In genomic region chr17:40015005-40015997, GRCh38 we compare ENCODE assay signal across 11 cellular contexts. TPM values are rescaled to one million over a fixed set of nuclear protein-coding genes. Genes with fewer than 3 reads are reported as not detected.
DNase-seq lines count a peak whose midpoint lies in the region; ATAC-seq, FAIRE-seq and TF ChIP-seq lines count a peak whose summit lies in the region.
"Had no signal": no experiment of that assay in that cellular context is flagged by ENCODE, and none has a peak within 500 bp of the region (broad histone marks: within the 10 kb centered on the region; RNA-seq: fewer than 3 reads in every experiment).

Gene CSF3 (plus strand): TSS chr17:40015440. CDS start chr17:40015475, 35 bp downstream.

- DNase-seq in heart right ventricle (no peak), Right ventricle myocardium inferior (ENCODE audit: missing footprints) (no peak), GM12878 (ENCODE audit: low read depth, low spot score) (no peak), left colon (peak; percentile 74 to 78), uterus (peak; percentile 71 to 76), endothelial cell (ENCODE audit: low spot score) (no peak), HTR-8/SVneo (ENCODE audit: insufficient read length, low spot score) (no peak), H54 (ENCODE audit: insufficient read length, low spot score) (no peak)
- DNase-seq: NCI-H526 treated with DMSO at 0.1 percent for 48 hours had no signal

- no TSS peak for BruUV-seq in GM12878 (replicated peaks; lab: Mats Ljungman, UMichigan)

- no peak for TF ChIP-seq RAD21 in GM12878 (IDR thresholded peaks at IDR 0.05; ENCODE audit: insufficient read depth, low read depth, low read length)

- H3K27ac Mint-ChIP-seq in endothelial cell (ENCODE audit: unreplicated experiment), result no peak within 1 kb of the TSS

- no peak within 1 kb of the TSS for H3K4me3 Mint-ChIP-seq in endothelial cell (ENCODE audit: unreplicated experiment)

- H3K36me3 Mint-ChIP-seq in endothelial cell (ENCODE audit: low read depth, unreplicated experiment), result peaks cover 13% of the 10 kb centered on the region

- H3K9me3 ChIP-seq in heart right ventricle, result no peaks in the 10 kb centered on the region
- H3K9me3 ChIP-seq in GM12878 (replicated peaks; ENCODE audit: control insufficient read depth, insufficient read depth, low read length), result no peaks in the 10 kb centered on the region
- no peaks in the 10 kb centered on the region for H3K9me3 ChIP-seq in uterus

- peak within 1 kb of the TSS in 1 of 10 donors; percentile 7 for H3K4me3 ChIP-seq in heart right ventricle
- no peak within 1 kb of the TSS for H3K4me3 ChIP-seq in GM12878
- no peak within 1 kb of the TSS for H3K4me3 ChIP-seq in uterus

- RAD21 ChIA-PET in GM12878 (lab: Charles Lee; ENCODE audit: unreplicated experiment), result interaction anchor here (0.7 to 5.4 kb wide), 8 partner anchors 59 to 153 kb away, joined by 3 to 52 read pairs (median 4); partner anchors contain the start of gene NR1D1

- no peaks in the 10 kb centered on the region for H4K20me1 ChIP-seq in GM12878 (ENCODE audit: control insufficient read depth, insufficient read depth)

- no peak within 1 kb of the TSS; the same call in 1 of the 2 replicates for H3K9ac ChIP-seq in GM12878 (ENCODE audit: control insufficient read depth, insufficient read depth, low read length)
- H3K9ac ChIP-seq: KMS-11, parathyroid adenoma had no signal

- H3K4me2 ChIP-seq in GM12878 (ENCODE audit: control insufficient read depth, insufficient read depth), result 0 out of 2 replicates have a peak within 1 kb of the TSS, but pooled peaks have one; percentile 10
- H3K4me2 ChIP-seq: KMS-11 had no signal

- SMC1A ChIA-PET in GM12878 (lab: Charles Lee; ENCODE audit: uncharacterized antibody, unreplicated experiment), result interaction anchor here (0.6 to 5.1 kb wide), 8 partner anchors 12 to 279 kb away, joined by 3 to 50 read pairs (median 4); no protein-coding TSS in a partner anchor

- H3K27ac ChIP-seq in heart right ventricle, result peak within 1 kb of the TSS in 8 of 10 donors; percentile 34 to 63 (median 47)
- H3K27ac ChIP-seq in GM12878 (ENCODE audit: control insufficient read depth, insufficient read depth), result no peak within 1 kb of the TSS
- peak within 1 kb of the TSS; percentile 82 to 86 for H3K27ac ChIP-seq in uterus
- H3K27ac ChIP-seq: KMS-11, parathyroid adenoma had no signal

- H3K4me1 ChIP-seq in heart right ventricle (peaks cover 8 to 59% (median 51%) of the 10 kb centered on the region in 9 donors), GM12878 (ENCODE audit: control insufficient read depth, insufficient read depth, low read length) (peaks cover 8% of the 10 kb centered on the region), uterus (peaks cover 5 to 34% of the 10 kb centered on the region in 2 donors)
- H3K4me1 ChIP-seq: parathyroid adenoma had no signal

- peaks cover 4% of the 10 kb centered on the region for H3K4me1 Mint-ChIP-seq in endothelial cell (ENCODE audit: unreplicated experiment)

- intact Hi-C loops in heart right ventricle (cut with DNase I) (loop anchor here in 8 of 10 donors (5.0 to 10.0 kb wide), 6 partner anchors 150 to 280 kb away; partner anchors contain the start of gene CDC6 (in 1 of the 8)), Right ventricle myocardium inferior (cut with DNase I) (no loop called here), GM12878 (cut with micrococcal nuclease; ENCODE audit: unreplicated experiment) (no loop called here), left colon (cut with DNase I, micrococcal nuclease) (loop anchor here in 1 of 2 donors (10.0 kb wide), 1 partner anchor 150 kb away; no protein-coding TSS in a partner anchor), uterus (cut with DNase I; ENCODE audit: low total_unique reads) (loop anchor here (10.0 kb wide), 2 partner anchors 60 to 150 kb away; no protein-coding TSS in a partner anchor)

- H3K36me3 ChIP-seq in heart right ventricle (peaks cover 0 to 13% (median 8%) of the 10 kb centered on the region in 9 donors), GM12878 (ENCODE audit: control insufficient read depth in 2 of 2, insufficient read depth in 2 of 2, low read length in 1 of 2) (peaks cover 4 to 6% of the 10 kb centered on the region in 2 experiments; a peak in 2 of 4 replicates), uterus (no peaks in the 10 kb centered on the region)

- H3K27me3 ChIP-seq in heart right ventricle (peaks cover 0 to 5% (median 0%) of the 10 kb centered on the region in 7 donors), GM12878 (replicated peaks in 1 of 2; ENCODE audit: control insufficient read depth in 2 of 2, insufficient read depth in 2 of 2, low read length in 1 of 2) (no peaks in the 10 kb centered on the region), uterus (no peaks in the 10 kb centered on the region)

- CTCF ChIA-PET in GM12878 (lab: Yijun Ruan, JAX), result interaction anchor here (0.5 to 5.9 kb wide), 21 partner anchors 8 to 276 kb away, joined by 3 to 58 read pairs (median 4); partner anchors contain the start of gene PSMD3

- 64 to 69% methylated on average over 20 of the region's 20 CpGs for WGBS in heart right ventricle, 2 donors
- 51% methylated on average over 20 of the region's 20 CpGs for WGBS in GM12878 (ENCODE audit: insufficient coverage, insufficient replicate concordance, low lambda C conversion rate, missing lambda C conversion rate)

- no peaks in the 10 kb centered on the region for H3K79me2 ChIP-seq in GM12878 (ENCODE audit: control insufficient read depth, insufficient read depth, low read length)
- H3K79me2 ChIP-seq: parathyroid adenoma had no signal

- no peak for TF ChIP-seq EP300 in GM12878 (IDR thresholded peaks at IDR 0.05; ENCODE audit: borderline replicate concordance in 1 of 2, control insufficient read depth in 1 of 2, low read depth in 2 of 2, low read length in 2 of 2)

- peaks cover 10% of the 10 kb centered on the region for H3K27me3 Mint-ChIP-seq in endothelial cell (ENCODE audit: unreplicated experiment)

- no peaks in the 10 kb centered on the region for H3K9me3 Mint-ChIP-seq in endothelial cell (ENCODE audit: unreplicated experiment)

- H2AFZ ChIP-seq in GM12878 (ENCODE audit: control insufficient read depth, low read depth, low read length), result no peak within 1 kb of the TSS
- H2AFZ ChIP-seq: parathyroid adenoma had no signal

- in situ Hi-C loops in GM12878 (cut with MboI), result loop anchor here (25.0 kb wide), 1 partner anchor 272 kb away; the partner anchor contains the start of gene CDC6

- FAIRE-seq in GM12878 (lab: Jason Lieb, UNC), result no peak
- FAIRE-seq in HTR-8/SVneo (lab: Jason Lieb, UNC), result no peak
- no peak for FAIRE-seq in H54 (lab: Jason Lieb, UNC)

- no peak for TF ChIP-seq CTCF in heart right ventricle (IDR thresholded peaks at IDR 0.05)
- TF ChIP-seq CTCF in GM12878 (IDR thresholded peaks at IDR 0.05 in 2 of 3, conservative IDR thresholded peaks at IDR 0.05 in 1 of 3; ENCODE audit: control insufficient read depth in 2 of 3, extremely low read depth in 1 of 3, insufficient read depth in 1 of 3, low read depth in 3 of 3, low read length in 3 of 3), result no peak
- no peak for TF ChIP-seq CTCF in uterus (IDR thresholded peaks at IDR 0.05)
- TF ChIP-seq CTCF in endothelial cell (IDR thresholded peaks at IDR 0.05; ENCODE audit: unreplicated experiment), result no peak

- POLR2A ChIA-PET in GM12878 (lab: Charles Lee), result interaction anchor here (1.2 to 1.8 kb wide), 3 partner anchors 12 to 97 kb away, joined by 3 to 4 read pairs (median 4); no protein-coding TSS in a partner anchor

- peak in 3 of 8 donors; percentile 18 to 40 (median 34) for ATAC-seq in heart right ventricle
- no peak for ATAC-seq in Right ventricle myocardium inferior
- ATAC-seq in GM12878, result 0 out of 3 replicates have a peak, but pooled peaks have one; percentile 16
- peak; percentile 73 for ATAC-seq in left colon

- TF ChIP-seq POLR2A in GM12878 (IDR thresholded peaks at IDR 0.05; ENCODE audit: low read depth, low read length), result no peak
- TF ChIP-seq POLR2A in uterus (IDR thresholded peaks at IDR 0.05), result no peak
- no peak for TF ChIP-seq POLR2A in H54 (IDR thresholded peaks at IDR 0.05; ENCODE audit: low read depth, low read length)

TF ChIP-seq in GM12878, 131 proteins besides CTCF, POLR2A, EP300 and RAD21 (continues in another document):
- TF ChIP-seq PAX8 (IDR thresholded peaks at IDR 0.05) (no peak), NFYA (IDR thresholded peaks at IDR 0.05; ENCODE audit: borderline replicate concordance, low read depth, low read length) (no peak), HDAC6 (IDR thresholded peaks at IDR 0.05; ENCODE audit: unreplicated experiment) (no peak), ETV6 (conservative IDR thresholded peaks at IDR 0.05 in 1 of 2, IDR thresholded peaks at IDR 0.05 in 1 of 2; ENCODE audit: borderline replicate concordance in 1 of 2, low read depth in 1 of 2) (no peak)

RNA-seq across cellular contexts. Expression of gene CSF3, which starts in this region (rescaled TPM):
- total RNA-seq in heart right ventricle (1 to 10 TPM in 2 of 10 donors, under 1 TPM in 1, not detected in 7; 0.81 to 4.2 (median 1.6) TPM), Right ventricle myocardium inferior (not detected), GM12878 (2014; rRNA removed) (0.16 TPM in 1 of 2 replicates, not detected in the other), GM12878 (2014; rRNA removed; fragmentation: Illumina TruSeq; extraction: Trizol) (0.09 TPM in 1 of 2 replicates, not detected in the other), GM12878 (2021) (0.28 TPM in 1 of 2 replicates, not detected in the other), left colon (under 1 TPM; 0.20 to 0.67 TPM), uterus (1 to 10 TPM in 1 of 4 donors, under 1 TPM in 1, not detected in 2; 0.29 to 5.0 TPM), endothelial cell (ENCODE audit: unreplicated experiment) (not detected)
- polyA plus RNA-seq in heart right ventricle (under 1 TPM; 0.29 to 0.32 TPM), GM12878 (2011; rRNA removed) (not detected in 2 replicates), GM12878 (2014; fragmentation: Illumina TruSeq; extraction: Trizol) (0.10 TPM in 1 of 2 replicates, not detected in the other), GM12878 (2014; fragmentation: Nextera tagmentation; extraction: Ambion mirVana) (under 1 TPM in 1 of 2 experiments, not detected in 1; 0.09 TPM), GM12878 (2014; rRNA removed) (0.23 and 0.36 TPM in 2 replicates), GM12878 (2016; fragmentation: Nextera tagmentation; extraction: Ambion mirVana) (under 1 TPM in 1 of 2 experiments, not detected in 1; 0.12 TPM)
- total RNA-seq in GM12878 (2013; cell fraction: nucleolus; rRNA removed), result not detected in 2 replicates
- polyA plus RNA-seq in GM12878 (2011; ENCODE audit: low read depth), result not detected
- polyA plus RNA-seq in GM12878 (2011; cell fraction: cytosol; rRNA removed), result 0.06 and 0.13 TPM in 2 replicates
- polyA plus RNA-seq in GM12878 (2011; cell fraction: nucleus; rRNA removed), result 0.24 and 0.37 TPM in 2 replicates
- polyA plus RNA-seq in GM12878 (2012), result 0.15 and 0.22 TPM in 2 replicates
- not detected in 2 replicates for polyA minus RNA-seq in GM12878 (2011; rRNA and poly(A)+ RNA removed)
- not detected in 2 replicates for polyA minus RNA-seq in GM12878 (2011; cell fraction: cytosol; rRNA and poly(A)+ RNA removed)
- not detected in 2 replicates for polyA minus RNA-seq in GM12878 (2011; cell fraction: nucleus; rRNA and poly(A)+ RNA removed)

Comparison
In these comparisons a context has a peak if more than half of its experiments do, and no peak if none do; other contexts are left out.
1. intact Hi-C loops: an anchor here in heart right ventricle (5.0 to 10.0 kb wide) and uterus (10.0 kb wide); none called in Right ventricle myocardium inferior and GM12878.
2. Peak in ATAC-seq and H3K4me2 ChIP-seq in GM12878; RNA of the gene not detected or under 1 TPM.
3. Peak in DNase-seq and ATAC-seq in left colon; RNA of the gene not detected or under 1 TPM.
4. DNase-seq: peak in uterus (2 of 2); none in heart right ventricle (0 of 2), Right ventricle myocardium inferior (single experiment), GM12878 (single experiment), endothelial cell (single experiment), HTR-8/SVneo (single experiment) and H54 (single experiment).